In genomic region chr4:118012142-118012541, GRCh38 we compare ENCODE assay signal across 16 cellular contexts. TPM values are rescaled to one million over a fixed set of nuclear protein-coding genes. Genes with fewer than 3 reads are reported as not detected.
DNase-seq lines count a peak whose midpoint lies in the region; ATAC-seq and TF ChIP-seq lines count a peak whose summit lies in the region.
"Had no signal": no experiment of that assay in that cellular context is flagged by ENCODE, and none has a peak within 500 bp of the region (broad histone marks: within the 10 kb centered on the region; RNA-seq: fewer than 3 reads in every experiment).

No MANE protein-coding gene starts in this region.

- H3K4me3 ChIP-seq in SK-N-SH (ENCODE audit: low read depth in 2 of 2, low read length in 1 of 2) (no peak overlapping the region), OCI-LY7 (ENCODE audit: low read depth, low read length, poor library complexity, severe bottlenecking) (no peak overlapping the region), epithelial cell of esophagus (ENCODE audit: low read length) (no peak overlapping the region)
- H3K4me3 ChIP-seq: skin epidermis had no signal

- CTCF ChIA-PET in SK-N-SH (lab: Yijun Ruan, JAX), result interaction anchor here (0.7 to 1.6 kb wide), 2 partner anchors 14 to 112 kb away, joined by 3 read pairs; no protein-coding TSS in a partner anchor
- CTCF ChIA-PET in OCI-LY7 (lab: Charles Lee; ENCODE audit: unreplicated experiment), result no interaction called here

- H3K9me3 ChIP-seq in SK-N-SH, result no peaks in the 10 kb centered on the region; the same call in 1 of the 2 replicates
- no peaks in the 10 kb centered on the region for H3K9me3 ChIP-seq in OCI-LY7 (ENCODE audit: low read length)

- no peaks in the 10 kb centered on the region for H3F3A ChIP-seq in SK-N-SH (replicated peaks; ENCODE audit: insufficient read depth)

- no peak for TF ChIP-seq EP300 in SK-N-SH (IDR thresholded peaks at IDR 0.05; ENCODE audit: borderline replicate concordance in 1 of 2, low read depth in 1 of 2, low read length in 1 of 2)

- H3K4me2 ChIP-seq in SK-N-SH (no peak overlapping the region), OCI-LY7 (ENCODE audit: low read length) (no peak overlapping the region)

- in situ Hi-C loops in GM13976 (cut with MboI; ENCODE audit: low sequenced_read_pairs, unreplicated experiment), result no loop called here

- ATAC-seq in SK-N-SH treated with all-trans-retinoic acid at 6 μM for 48 hours, result no peak
- ATAC-seq in GM19324 (IDR thresholded peaks at IDR 0.05; ENCODE audit: low FRiP score, unreplicated experiment), result no peak

- H3K27me3 ChIP-seq in SK-N-SH (ENCODE audit: insufficient read depth), result no peaks in the 10 kb centered on the region

- H3K79me2 ChIP-seq in SK-N-SH (ENCODE audit: insufficient read depth) (no peaks in the 10 kb centered on the region), OCI-LY7 (ENCODE audit: insufficient read depth, low read depth, low read length) (no peaks in the 10 kb centered on the region)

- intact Hi-C loops in OCI-LY7 (cut with micrococcal nuclease; ENCODE audit: unreplicated experiment), result no loop called here

- DNase-seq in SK-N-SH (no peak), OCI-LY7 (ENCODE audit: low spot score) (no peak), epithelial cell of esophagus (ENCODE audit: low read depth) (no peak), activated gamma-delta T cell treated with Interleukin-2 at 50 U/mL for 16 hours (no peak), NCI-H187 (lab: John Stamatoyannopoulos, UW) (no peak), GM13976 (ENCODE audit: low spot score) (no peak)
- DNase-seq: activated B cell treated with CpG ODN at 0.5 μM for 24 hours; activated naive CD8-positive, alpha-beta T cell treated with anti-CD3 and anti-CD28 coated beads for 36 hours; Calu3; NCI-H1436 treated with DMSO at 0.1 percent for 48 hours; SW 1271 had no signal

- H4K20me1 ChIP-seq in SK-N-SH (ENCODE audit: insufficient read depth) (no peaks in the 10 kb centered on the region), OCI-LY7 (ENCODE audit: insufficient read depth, low read length) (no peaks in the 10 kb centered on the region)

- BruUV-seq in OCI-LY7 (replicated peaks; lab: Mats Ljungman, UMichigan), result no TSS peak

- H3K27ac ChIP-seq in SK-N-SH (ENCODE audit: low read depth in 2 of 2, low read length in 1 of 2) (no peak overlapping the region), OCI-LY7 (ENCODE audit: low read depth, low read length, poor library complexity, severe bottlenecking) (no peak overlapping the region)
- H3K27ac ChIP-seq: skin epidermis had no signal

- no peaks in the 10 kb centered on the region for H3K9me2 ChIP-seq in SK-N-SH
- no peaks in the 10 kb centered on the region for H3K9me2 ChIP-seq in OCI-LY7 (ENCODE audit: insufficient read depth, low read length)

- peak; percentile 40; the same call in 1 of the 2 replicates for TF ChIP-seq CTCF in SK-N-SH (IDR thresholded peaks at IDR 0.05)
- 0 out of 2 replicates have a peak, but pooled peaks have one; percentile 29 for TF ChIP-seq CTCF in OCI-LY7 (conservative IDR thresholded peaks at IDR 0.05; ENCODE audit: low read length)
- TF ChIP-seq CTCF in epithelial cell of esophagus (IDR thresholded peaks at IDR 0.05; ENCODE audit: insufficient read depth, low read depth, low read length, missing control alignments), result peak; percentile 22
- TF ChIP-seq CTCF in GM13976 (IDR thresholded peaks at IDR 0.05; ENCODE audit: borderline replicate concordance, control extremely low read depth, extremely low read depth, insufficient read depth, missing control alignments), result no peak

- H3K9ac ChIP-seq in SK-N-SH, result no peak overlapping the region

- H3K4me1 ChIP-seq in SK-N-SH (ENCODE audit: control insufficient read depth in 1 of 2, insufficient read depth in 2 of 2, low read depth in 1 of 2, low read length in 1 of 2), result no peaks in the 10 kb centered on the region
- H3K4me1 ChIP-seq in OCI-LY7 (ENCODE audit: insufficient read depth, low read length, poor library complexity, severe bottlenecking), result no peaks in the 10 kb centered on the region

- POLR2A ChIA-PET in SK-N-SH (lab: Yijun Ruan, JAX) (no interaction called here), OCI-LY7 (lab: Charles Lee) (no interaction called here)

- 65% methylated on average over 2 of the region's 2 CpGs for WGBS in SK-N-SH (ENCODE audit: low lambda C conversion rate)

- no peaks in the 10 kb centered on the region for H3K36me3 ChIP-seq in SK-N-SH (replicated peaks in 1 of 2; ENCODE audit: control insufficient read depth in 1 of 2, insufficient read depth in 2 of 2, low read length in 1 of 2)
- H3K36me3 ChIP-seq in OCI-LY7 (ENCODE audit: insufficient read depth, low read length), result no peaks in the 10 kb centered on the region

- TF ChIP-seq RAD21 in SK-N-SH (IDR thresholded peaks at IDR 0.05; ENCODE audit: low read length), result no peak

- H2AFZ ChIP-seq in SK-N-SH (ENCODE audit: low read depth) (no peak overlapping the region), OCI-LY7 (ENCODE audit: low read length) (no peak overlapping the region)

TF ChIP-seq in SK-N-SH, 30 proteins besides CTCF, POLR2A, EP300 and RAD21:
- TF ChIP-seq FOXJ3 (CRISPR knock-in tag; IDR thresholded peaks at IDR 0.05) (no peak), EZH2phosphoT487 (IDR thresholded peaks at IDR 0.05; ENCODE audit: borderline replicate concordance, low read depth) (no peak), REST (IDR thresholded peaks at IDR 0.05; ENCODE audit: low read depth, low read length) (no peak)

TF ChIP-seq in SK-N-SH treated with all-trans-retinoic acid at 6 μM for 48 hours, 23 proteins besides CTCF, POLR2A, EP300 and RAD21:
- TF ChIP-seq CREB5 (CRISPR knock-in tag; IDR thresholded peaks at IDR 0.05; ENCODE audit: low read depth) (no peak), TOX (CRISPR knock-in tag; IDR thresholded peaks at IDR 0.05; ENCODE audit: borderline replicate concordance) (no peak), ZNF8 (CRISPR knock-in tag; IDR thresholded peaks at IDR 0.05) (no peak), ESRRG (CRISPR knock-in tag; IDR thresholded peaks at IDR 0.05) (no peak), ISL1 (CRISPR knock-in tag; IDR thresholded peaks at IDR 0.05) (no peak), CSDC2 (CRISPR knock-in tag; IDR thresholded peaks at IDR 0.05) (no peak), PATZ1 (CRISPR knock-in tag; IDR thresholded peaks at IDR 0.05; ENCODE audit: borderline replicate concordance) (no peak), RARB (CRISPR knock-in tag; IDR thresholded peaks at IDR 0.05) (no peak), ZC3H10 (CRISPR knock-in tag; IDR thresholded peaks at IDR 0.05) (no peak), ZFP30 (CRISPR knock-in tag; IDR thresholded peaks at IDR 0.05) (no peak), ZFP3 (CRISPR knock-in tag; IDR thresholded peaks at IDR 0.05) (no peak), OSR1 (CRISPR knock-in tag; IDR thresholded peaks at IDR 0.05) (no peak)
TF ChIP-seq in SK-N-SH treated with all-trans-retinoic acid at 6 μM for 48 hours: peak in this region for 0.

RNA-seq across cellular contexts. Expression of gene NDST3, which starts 22.1 kb away (rescaled TPM):
- polyA plus RNA-seq in SK-N-SH (2012; rRNA removed), result 1.2 and 1.4 TPM in 2 replicates
- 1.3 and 1.7 TPM in 2 replicates for polyA plus RNA-seq in SK-N-SH (2012; cell fraction: cytosol; rRNA removed)
- 0.86 and 1.5 TPM in 2 replicates for polyA plus RNA-seq in SK-N-SH (2012; cell fraction: nucleus; rRNA removed)
- total RNA-seq in OCI-LY7 (2014; rRNA removed; shearing (Covaris generic)), result not detected in 2 replicates
- not detected in 2 replicates for total RNA-seq in OCI-LY7 (2022)
- total RNA-seq: activated B cell treated with CpG ODN at 0.5 μM for 24 hours; activated naive CD8-positive, alpha-beta T cell treated with anti-CD3 and anti-CD28 coated beads for 36 hours; lung microvascular endothelial cell had no signal
- polyA plus RNA-seq: IgD-negative memory B cell had no signal
